ENCODE assay signal across 1 cellular context in genomic region chr20:1118336-1119127, GRCh38.
TF ChIP-seq lines count a peak whose summit lies in the region.

Gene PSMF1, plus strand, starts transcription at chr20:1118602. Its CDS starts 172 bp downstream, at chr20:1118774.

TF ChIP-seq in A549, 52 proteins besides CTCF, POLR2A, EP300 and RAD21 (continued from another document):
- TF ChIP-seq REST (IDR thresholded peaks at IDR 0.05) (no peak), FOXS1 (CRISPR knock-in tag; IDR thresholded peaks at IDR 0.05) (no peak; the same call in 1 of the 2 replicates), HDAC2 (IDR thresholded peaks at IDR 0.05) (no peak), KDM1A (IDR thresholded peaks at IDR 0.05; ENCODE audit: low read depth) (no peak), RARB (CRISPR knock-in tag; IDR thresholded peaks at IDR 0.05) (0 out of 2 replicates have a peak, but pooled peaks have one; percentile 45), CBX8 (IDR thresholded peaks at IDR 0.05) (no peak), HMGXB4 (CRISPR knock-in tag; IDR thresholded peaks at IDR 0.05; ENCODE audit: borderline replicate concordance) (no peak), MAZ (IDR thresholded peaks at IDR 0.05; ENCODE audit: borderline replicate concordance, low read depth, low read length) (peak; percentile 96; the same call in 1 of the 2 replicates), HOXA7 (CRISPR knock-in tag; IDR thresholded peaks at IDR 0.05) (no peak), POLR2AphosphoS2 (conservative IDR thresholded peaks at IDR 0.05; ENCODE audit: low read length) (no peak), RCOR1 (IDR thresholded peaks at IDR 0.05; ENCODE audit: low read depth, low read length) (no peak), SMC3 (IDR thresholded peaks at IDR 0.05) (peak; percentile 44), MAX (IDR thresholded peaks at IDR 0.05) (peak; percentile 97), ATOH8 (CRISPR knock-in tag; IDR thresholded peaks at IDR 0.05; ENCODE audit: low read depth) (0 out of 2 replicates have a peak, but pooled peaks have one; percentile 37), EHF (CRISPR knock-in tag; IDR thresholded peaks at IDR 0.05) (no peak), CHD2 (IDR thresholded peaks at IDR 0.05; ENCODE audit: low read length, partially characterized antibody) (peak; percentile 49), USF2 (IDR thresholded peaks at IDR 0.05) (no peak), MYC (IDR thresholded peaks at IDR 0.05; ENCODE audit: borderline replicate concordance, low read length) (peak; percentile 96), HES2 (IDR thresholded peaks at IDR 0.05) (no peak), MAFK (IDR thresholded peaks at IDR 0.05; ENCODE audit: partially characterized antibody) (no peak), RNF2 (IDR thresholded peaks at IDR 0.05; ENCODE audit: borderline replicate concordance, low read depth) (no peak), GATA3 (IDR thresholded peaks at IDR 0.05; ENCODE audit: borderline replicate concordance) (peak; percentile 57), ZSCAN20 (CRISPR knock-in tag; IDR thresholded peaks at IDR 0.05) (no peak), NPAS2 (CRISPR knock-in tag; IDR thresholded peaks at IDR 0.05; ENCODE audit: borderline replicate concordance) (no peak), TFCP2L1 (CRISPR knock-in tag; IDR thresholded peaks at IDR 0.05) (no peak), HEYL (CRISPR knock-in tag; IDR thresholded peaks at IDR 0.05) (no peak), HOXB5 (CRISPR knock-in tag; IDR thresholded peaks at IDR 0.05) (no peak; the same call in 1 of the 2 replicates), ZFP36 (IDR thresholded peaks at IDR 0.05; ENCODE audit: borderline replicate concordance, partially characterized antibody) (peak; percentile 10), EHMT2 (IDR thresholded peaks at IDR 0.05; ENCODE audit: low read depth) (no peak), JUN (IDR thresholded peaks at IDR 0.05) (peak in 1 of 2 experiments; percentile 99), CEBPB (IDR thresholded peaks at IDR 0.05) (no peak), ELK1 (IDR thresholded peaks at IDR 0.05; ENCODE audit: low read depth, low read length) (0 out of 2 replicates have a peak, but pooled peaks have one; percentile 18)
TF ChIP-seq in A549: peak in this region for 19.
